Comparison of ENCODE assay signal across 1 cellular context in genomic region chr12:130858084-130858483, GRCh38.
TF ChIP-seq lines count a peak whose summit lies in the region.

No MANE protein-coding gene starts in this region.

TF ChIP-seq in GM23338, 12 proteins besides CTCF, POLR2A, EP300 and RAD21 (continued from another document):
- TF ChIP-seq, protein P1, sequence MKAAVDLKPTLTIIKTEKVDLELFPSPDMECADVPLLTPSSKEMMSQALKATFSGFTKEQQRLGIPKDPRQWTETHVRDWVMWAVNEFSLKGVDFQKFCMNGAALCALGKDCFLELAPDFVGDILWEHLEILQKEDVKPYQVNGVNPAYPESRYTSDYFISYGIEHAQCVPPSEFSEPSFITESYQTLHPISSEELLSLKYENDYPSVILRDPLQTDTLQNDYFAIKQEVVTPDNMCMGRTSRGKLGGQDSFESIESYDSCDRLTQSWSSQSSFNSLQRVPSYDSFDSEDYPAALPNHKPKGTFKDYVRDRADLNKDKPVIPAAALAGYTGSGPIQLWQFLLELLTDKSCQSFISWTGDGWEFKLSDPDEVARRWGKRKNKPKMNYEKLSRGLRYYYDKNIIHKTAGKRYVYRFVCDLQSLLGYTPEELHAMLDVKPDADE (IDR thresholded peaks at IDR 0.05), result no peak
- TF ChIP-seq EZH2phosphoT487 (IDR thresholded peaks at IDR 0.05; ENCODE audit: unreplicated experiment) (no peak), ZNF462 (CRISPR knock-in tag; IDR thresholded peaks at IDR 0.05) (no peak), EZH2 (IDR thresholded peaks at IDR 0.05; ENCODE audit: low read depth, unreplicated experiment) (no peak)
TF ChIP-seq in GM23338: peak in this region for 0.
